In the genomic region with DNA sequence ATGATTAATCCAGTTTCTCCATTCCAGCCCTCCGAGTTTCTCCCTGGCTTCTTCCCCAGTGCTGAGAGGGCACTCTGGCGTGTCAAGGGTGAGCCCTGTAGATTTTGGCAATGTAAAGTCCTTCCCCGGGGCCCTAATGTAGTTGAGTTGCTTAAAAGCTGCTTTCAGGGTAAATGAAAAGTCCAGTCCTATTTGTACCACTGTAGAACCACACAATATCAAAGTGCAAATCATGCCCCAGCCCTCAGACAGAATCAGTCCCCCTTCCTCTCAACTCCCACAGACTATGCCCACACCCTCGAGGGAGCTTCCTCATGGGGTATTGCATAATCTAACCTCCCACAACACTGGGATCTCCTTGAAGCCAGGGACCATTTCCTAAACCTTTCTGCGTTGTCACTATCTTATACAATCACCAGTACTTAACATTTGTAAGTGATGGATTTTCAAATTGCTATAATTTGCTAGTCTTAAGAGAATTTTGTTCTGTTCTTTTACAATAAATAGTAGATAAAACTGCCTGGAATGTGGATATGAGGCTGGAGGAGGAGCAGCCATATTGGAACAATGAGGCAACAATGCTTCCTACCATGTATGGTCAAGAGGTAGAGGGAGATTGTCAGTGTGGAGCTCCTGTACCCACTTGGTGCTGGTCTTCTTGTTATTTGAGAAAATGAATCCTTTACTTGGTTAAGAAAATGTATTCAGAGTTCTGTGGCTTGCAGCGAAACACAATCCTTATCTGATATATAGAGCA, we compare ENCODE assay signal across 13 cellular contexts. TPM values are rescaled to one million over a fixed set of nuclear protein-coding genes. Genes with fewer than 3 reads are reported as not detected.
DNase-seq lines count a peak whose midpoint lies in the region; ATAC-seq and TF ChIP-seq lines count a peak whose summit lies in the region.
"Had no signal": no experiment of that assay in that cellular context is flagged by ENCODE, and none has a peak within 500 bp of the region (broad histone marks: within the 10 kb centered on the region; RNA-seq: fewer than 3 reads in every experiment).

No MANE protein-coding gene starts in this region.

- no peak for TF ChIP-seq EP300 in gastroesophageal sphincter (IDR thresholded peaks at IDR 0.05)

- DNase-seq in Kasumi-1 (lab: John Stamatoyannopoulos, UW) (peak; percentile 56 to 62), SKM-1 (lab: John Stamatoyannopoulos, UW; ENCODE audit: unreplicated experiment) (peak; percentile 45), mesothelial cell of epicardium (ENCODE audit: low spot score in 2 of 2, unreplicated experiment in 2 of 2) (no peak), WERI-Rb-1 (no peak)
- no peak for DNase-seq in T-helper 2 cell treated with Interferon-gamma antibody and Interleukin-4, amounts not matched to agents 5 μg/mL and 100 μg/mL, for 36 hours (ENCODE audit: low spot score)
- DNase-seq: activated CD4-positive, alpha-beta T cell treated with anti-CD3 and anti-CD28 coated beads, Interleukin-2, amount 10 ng/mL, durations not matched to agents 7 days and 5 days; Calu3; foreskin melanocyte; NCI-H2081 had no signal

- H3K4me3 ChIP-seq in gastroesophageal sphincter (no peak overlapping the region), subcutaneous abdominal adipose tissue (ENCODE audit: low read depth in 1 of 5, low read length in 5 of 5) (peak overlapping the region in 1 of 5 donors; percentile 22), WERI-Rb-1 (ENCODE audit: low read depth, low read length) (no peak overlapping the region)
- H3K4me3 ChIP-seq: skin epidermis had no signal

- H3K4me1 Mint-ChIP-seq in mesothelial cell of epicardium: peaks cover 13% of the 10 kb centered on the region
- H3K4me1 Mint-ChIP-seq in T-helper 2 cell treated with Interferon-gamma antibody and Interleukin-4, amounts not matched to agents 5 μg/mL and 100 μg/mL, for 36 hours (ENCODE audit: low read depth): no peaks in the 10 kb centered on the region
- H3K4me1 Mint-ChIP-seq: activated CD4-positive, alpha-beta T cell treated with anti-CD3 and anti-CD28 coated beads, Interleukin-2, amount 10 ng/mL, durations not matched to agents 7 days and 5 days had no signal

- 67 to 69% methylated on average over 6 of the region's 6 CpGs for WGBS in gastroesophageal sphincter (ENCODE audit: low coverage in 1 of 2), 2 donors

- TF ChIP-seq CTCF in gastroesophageal sphincter (IDR thresholded peaks at IDR 0.05) (no peak), mesothelial cell of epicardium (IDR thresholded peaks at IDR 0.05; ENCODE audit: unreplicated experiment) (no peak), WERI-Rb-1 (IDR thresholded peaks at IDR 0.05; ENCODE audit: low read depth, low read length) (no peak)

- H3K36me3 ChIP-seq in gastroesophageal sphincter: no peaks in the 10 kb centered on the region
- no peaks in the 10 kb centered on the region for H3K36me3 ChIP-seq in subcutaneous abdominal adipose tissue (ENCODE audit: control insufficient read depth in 5 of 5, insufficient read depth in 5 of 5, low read length in 5 of 5)
- no peaks in the 10 kb centered on the region for H3K36me3 ChIP-seq in WERI-Rb-1

- H3K4me1 ChIP-seq in gastroesophageal sphincter (peaks cover 0 to 4% (median under 1%) of the 10 kb centered on the region in 3 donors), subcutaneous abdominal adipose tissue (ENCODE audit: control insufficient read depth in 5 of 5, insufficient read depth in 5 of 5, low read length in 5 of 5) (peaks cover 0 to 37% (median 22%) of the 10 kb centered on the region in 5 donors)

- no peaks in the 10 kb centered on the region for H3K27me3 Mint-ChIP-seq in mesothelial cell of epicardium (ENCODE audit: low read depth)
- H3K27me3 Mint-ChIP-seq in T-helper 2 cell treated with Interferon-gamma antibody and Interleukin-4, amounts not matched to agents 5 μg/mL and 100 μg/mL, for 36 hours (ENCODE audit: low read depth): peaks cover 19% of the 10 kb centered on the region

- ATAC-seq in gastroesophageal sphincter: peak; percentile 54

- H3K27me3 ChIP-seq in gastroesophageal sphincter: no peaks in the 10 kb centered on the region
- H3K27me3 ChIP-seq in subcutaneous abdominal adipose tissue (ENCODE audit: control insufficient read depth in 5 of 5, insufficient read depth in 4 of 5, low read length in 5 of 5): no peaks in the 10 kb centered on the region
- no peaks in the 10 kb centered on the region for H3K27me3 ChIP-seq in WERI-Rb-1 (ENCODE audit: insufficient read depth, low read depth, severe bottlenecking)

- H3K9me3 ChIP-seq in gastroesophageal sphincter (no peaks in the 10 kb centered on the region), subcutaneous abdominal adipose tissue (ENCODE audit: control insufficient read depth in 5 of 5, low read length in 5 of 5) (no peaks in the 10 kb centered on the region), WERI-Rb-1 (ENCODE audit: severe bottlenecking) (no peaks in the 10 kb centered on the region)

- H3K27ac Mint-ChIP-seq in mesothelial cell of epicardium: no peak overlapping the region
- H3K27ac Mint-ChIP-seq in T-helper 2 cell treated with Interferon-gamma antibody and Interleukin-4, amounts not matched to agents 5 μg/mL and 100 μg/mL, for 36 hours: no peak overlapping the region
- H3K27ac Mint-ChIP-seq: activated CD4-positive, alpha-beta T cell treated with anti-CD3 and anti-CD28 coated beads, Interleukin-2, amount 10 ng/mL, durations not matched to agents 7 days and 5 days; activated T-helper 1 cell treated with anti-CD3 and anti-CD28 coated beads, Interleukin-12 subunit alpha, Interleukin-12 subunit beta, Interleukin-2, Interleukin-4 antibody, amounts not matched to agents 30 ng/mL and 10 ng/mL and 1 ng/mL, durations not matched to agents 14 hours and 24 hours and 36 hours had no signal

- no peak overlapping the region for H3K4me3 Mint-ChIP-seq in mesothelial cell of epicardium
- H3K4me3 Mint-ChIP-seq in T-helper 2 cell treated with Interferon-gamma antibody and Interleukin-4, amounts not matched to agents 5 μg/mL and 100 μg/mL, for 36 hours: no peak overlapping the region
- H3K4me3 Mint-ChIP-seq: activated CD4-positive, alpha-beta T cell treated with anti-CD3 and anti-CD28 coated beads, Interleukin-2, amount 10 ng/mL, durations not matched to agents 7 days and 5 days; activated T-helper 1 cell treated with anti-CD3 and anti-CD28 coated beads, Interleukin-12 subunit alpha, Interleukin-12 subunit beta, Interleukin-2, Interleukin-4 antibody, amounts not matched to agents 30 ng/mL and 10 ng/mL and 1 ng/mL, durations not matched to agents 14 hours and 24 hours and 36 hours had no signal

- H3K9me3 Mint-ChIP-seq in mesothelial cell of epicardium: no peaks in the 10 kb centered on the region
- no peaks in the 10 kb centered on the region for H3K9me3 Mint-ChIP-seq in T-helper 2 cell treated with Interferon-gamma antibody and Interleukin-4, amounts not matched to agents 5 μg/mL and 100 μg/mL, for 36 hours
- H3K9me3 Mint-ChIP-seq: activated CD4-positive, alpha-beta T cell treated with anti-CD3 and anti-CD28 coated beads, Interleukin-2, amount 10 ng/mL, durations not matched to agents 7 days and 5 days; activated T-helper 1 cell treated with anti-CD3 and anti-CD28 coated beads, Interleukin-12 subunit alpha, Interleukin-12 subunit beta, Interleukin-2, Interleukin-4 antibody, amounts not matched to agents 30 ng/mL and 10 ng/mL and 1 ng/mL, durations not matched to agents 14 hours and 24 hours and 36 hours had no signal

- TF ChIP-seq POLR2A in gastroesophageal sphincter (IDR thresholded peaks at IDR 0.05): no peak

- H3K9ac ChIP-seq in subcutaneous abdominal adipose tissue (ENCODE audit: low read length in 5 of 5): peak overlapping the region in 1 of 5 donors; percentile 50

- no peaks in the 10 kb centered on the region for H3K36me3 Mint-ChIP-seq in mesothelial cell of epicardium
- H3K36me3 Mint-ChIP-seq in T-helper 2 cell treated with Interferon-gamma antibody and Interleukin-4, amounts not matched to agents 5 μg/mL and 100 μg/mL, for 36 hours (ENCODE audit: low read depth): no peaks in the 10 kb centered on the region

- no peak overlapping the region for H3K27ac ChIP-seq in gastroesophageal sphincter
- H3K27ac ChIP-seq in subcutaneous abdominal adipose tissue (ENCODE audit: low read depth, low read length): peak overlapping the region; percentile 79
- H3K27ac ChIP-seq in WERI-Rb-1: no peak overlapping the region

RNA-seq across cellular contexts. Expression of gene ZNF366, which starts 34.4 kb away (rescaled TPM):
- 1 to 10 TPM; 2.8 to 6.5 (median 4.9) TPM for total RNA-seq in gastroesophageal sphincter
- not detected in 3 replicates for total RNA-seq in mesothelial cell of epicardium
- total RNA-seq: activated CD4-positive, alpha-beta T cell treated with anti-CD3 and anti-CD28 coated beads, Interleukin-2, amount 10 ng/mL, durations not matched to agents 7 days and 5 days; activated T-helper 1 cell treated with anti-CD3 and anti-CD28 coated beads, Interleukin-12 subunit alpha, Interleukin-12 subunit beta, Interleukin-2, Interleukin-4 antibody, amounts not matched to agents 30 ng/mL and 10 ng/mL and 1 ng/mL, durations not matched to agents 14 hours and 24 hours and 36 hours; Calu3 had no signal

Comparison
In these comparisons a context has a peak if more than half of its experiments do, and no peak if none do; other contexts are left out.
1. DNase-seq: peak in Kasumi-1 (2 of 2) and SKM-1 (single experiment); none in mesothelial cell of epicardium (0 of 2), WERI-Rb-1 (single experiment) and T-helper 2 cell treated with Interferon-gamma antibody and Interleukin-4, amounts not matched to agents 5 μg/mL and 100 μg/mL, for 36 hours (single experiment).